Comparison of ENCODE assay signal across 6 cellular contexts in the genomic region with DNA sequence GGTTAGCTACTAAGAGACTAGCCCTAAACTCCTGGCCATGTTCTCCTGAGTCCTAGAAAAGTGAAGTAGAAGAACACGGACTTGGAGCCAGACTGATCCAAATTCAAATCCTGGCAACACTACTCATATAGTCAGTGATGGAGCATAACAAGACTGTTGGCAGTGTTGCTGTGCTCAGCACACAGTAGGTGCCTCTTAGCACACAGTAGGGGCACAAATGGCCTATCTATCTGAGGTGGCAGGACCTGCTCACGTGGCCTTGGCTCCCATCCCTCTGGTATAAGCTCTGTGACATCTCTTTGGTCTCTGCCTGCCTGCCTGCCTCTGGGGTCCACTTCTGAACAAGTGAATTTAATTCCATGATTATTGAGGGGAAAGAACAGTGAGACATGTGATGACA.
"Had no signal": no experiment of that assay in that cellular context is flagged by ENCODE, and none has a peak within 500 bp of the region (broad histone marks: within the 10 kb centered on the region; RNA-seq: fewer than 3 reads in every experiment).

No MANE protein-coding gene starts in this region.

- DNase-seq: GDM1, GF-D8 had no signal

- FAIRE-seq: G401.6, GM12892, GM18507, GM19239 had no signal
